In the genomic region with DNA sequence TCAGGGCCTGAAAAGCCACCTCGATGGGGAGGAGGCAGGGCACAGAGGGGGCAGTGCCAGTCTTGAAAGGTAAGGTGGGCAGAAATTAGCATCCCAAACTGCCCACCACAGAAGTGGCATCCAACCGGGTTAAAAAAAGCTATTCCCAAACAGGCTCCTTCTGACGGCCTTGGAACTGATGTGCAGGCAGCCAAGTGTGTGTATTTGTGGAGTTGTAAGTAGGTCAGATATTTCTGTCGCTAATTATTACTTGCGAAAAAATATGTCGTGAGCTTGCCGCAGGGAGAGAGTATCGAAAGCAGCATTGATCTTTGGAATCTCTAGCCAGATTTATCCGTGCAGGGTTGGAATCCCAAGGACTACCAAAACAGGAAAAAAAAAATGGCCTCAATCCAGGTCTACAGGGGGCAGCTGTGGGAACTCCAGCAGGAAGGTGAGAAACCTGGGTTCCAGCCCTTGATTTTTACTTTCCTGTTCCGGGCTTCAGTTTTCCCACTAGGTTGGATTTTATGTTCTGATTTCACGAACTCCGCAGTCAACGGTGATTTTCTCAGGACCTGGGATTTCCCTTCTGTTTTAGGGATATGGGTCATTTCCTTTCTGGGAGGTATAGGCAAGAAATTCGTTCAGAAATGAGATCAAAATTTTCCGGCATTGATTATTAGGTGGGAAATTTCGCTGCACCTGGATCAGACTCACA, we compare ENCODE assay signal across 24 cellular contexts.
"Had no signal": no experiment of that assay in that cellular context is flagged by ENCODE, and none has a peak within 500 bp of the region (broad histone marks: within the 10 kb centered on the region; RNA-seq: fewer than 3 reads in every experiment).

No MANE protein-coding gene starts in this region.

- H3K36me3 ChIP-seq: breast epithelium, Peyer's patch had no signal

- H3K27me3 Mint-ChIP-seq: activated naive CD4-positive, alpha-beta T cell treated with anti-CD3 and anti-CD28 coated beads, Interleukin-2, amount 50 U/mL, for 24 hours had no signal

- H3K4me1 Mint-ChIP-seq: activated B cell treated with CpG ODN at 0.5 μM for 24 hours; activated CD4-positive, alpha-beta T cell treated with anti-CD3 and anti-CD28 coated beads, Interleukin-2, amount 10 ng/mL, durations not matched to agents 24 days and 14 days; activated naive CD4-positive, alpha-beta T cell treated with anti-CD3 and anti-CD28 coated beads, Interleukin-2, amount 50 U/mL, for 24 hours had no signal

- H3K4me3 Mint-ChIP-seq: activated B cell treated with CpG ODN at 0.5 μM for 24 hours; activated CD4-positive, alpha-beta T cell treated with anti-CD3 and anti-CD28 coated beads, Interleukin-2, amount 10 ng/mL, durations not matched to agents 24 days and 14 days; activated naive CD4-positive, alpha-beta T cell treated with anti-CD3 and anti-CD28 coated beads, Interleukin-2, amount 50 U/mL, for 24 hours; activated T-cell treated with anti-CD3 and anti-CD28 coated beads, Interleukin-2, amount 50 U/mL, for 72 hours; T-helper 1 cell treated with Interleukin-12 subunit alpha and Interleukin-12 subunit beta and Interleukin-4 antibody, amounts not matched to agents 30 μg/mL and 1 μg/mL, for 36 hours had no signal

- FAIRE-seq: TTC549 had no signal

- H3K27me3 ChIP-seq: breast epithelium, Peyer's patch had no signal

- H3K9me3 Mint-ChIP-seq: activated B cell treated with CpG ODN at 0.5 μM for 24 hours; activated CD4-positive, alpha-beta T cell treated with anti-CD3 and anti-CD28 coated beads, Interleukin-2, amount 10 ng/mL, durations not matched to agents 24 days and 14 days; activated naive CD4-positive, alpha-beta T cell treated with anti-CD3 and anti-CD28 coated beads, Interleukin-2, amount 50 U/mL, for 24 hours; activated T-cell treated with anti-CD3 and anti-CD28 coated beads, Interleukin-2, amount 50 U/mL, for 72 hours; activated T-helper 2 cell treated with anti-CD3 and anti-CD28 coated beads, Interferon-gamma antibody, Interleukin-2, Interleukin-4, amounts not matched to agents 10 μg/mL and 5 μg/mL and 100 μg/mL, durations not matched to agents 14 hours and 24 hours and 36 hours; T-helper 1 cell treated with Interleukin-12 subunit alpha and Interleukin-12 subunit beta and Interleukin-4 antibody, amounts not matched to agents 30 μg/mL and 1 μg/mL, for 36 hours had no signal

- H3K9me3 ChIP-seq: breast epithelium, Peyer's patch had no signal

- H3K4me1 ChIP-seq: breast epithelium, Peyer's patch had no signal

- DNase-seq: activated B cell treated with CpG ODN at 0.5 μM for 24 hours; activated CD4-positive, alpha-beta T cell treated with anti-CD3 and anti-CD28 coated beads for 1 hour; activated CD4-positive, alpha-beta T cell treated with anti-CD3 and anti-CD28 coated beads, Interleukin-2, amount 10 ng/mL, durations not matched to agents 24 days and 14 days; activated CD4-positive, alpha-beta T cell treated with anti-CD3 and anti-CD28 coated beads, Interleukin-2, amount 50 U/mL, for 48 hours; activated naive CD4-positive, alpha-beta T cell; activated T-cell treated with anti-CD3 and anti-CD28 coated beads, Interleukin-2, amount 50 U/mL, for 72 hours; aorta; central memory CD4-positive, alpha-beta T cell; MM.1S; NCI-H1105; NCI-H1436; NCI-H1694 treated with DMSO at 0.1 percent for 48 hours; NCI-H2029 treated with DMSO at 0.1 percent for 48 hours; NCI-H510A treated with DMSO at 0.1 percent for 48 hours; NCI-H69; SHP77; T-helper 9 cell had no signal

- H3K4me3 ChIP-seq: breast epithelium, Peyer's patch had no signal

- H3K36me3 Mint-ChIP-seq: activated naive CD4-positive, alpha-beta T cell treated with anti-CD3 and anti-CD28 coated beads, Interleukin-2, amount 50 U/mL, for 24 hours had no signal

- ATAC-seq: activated T-cell treated with anti-CD3 and anti-CD28 coated beads, Interleukin-2, amount 50 U/mL, for 72 hours had no signal

- H3K27ac Mint-ChIP-seq: activated B cell treated with CpG ODN at 0.5 μM for 24 hours; activated CD4-positive, alpha-beta T cell treated with anti-CD3 and anti-CD28 coated beads, Interleukin-2, amount 10 ng/mL, durations not matched to agents 24 days and 14 days; activated naive CD4-positive, alpha-beta T cell treated with anti-CD3 and anti-CD28 coated beads, Interleukin-2, amount 50 U/mL, for 24 hours; activated T-cell treated with anti-CD3 and anti-CD28 coated beads, Interleukin-2, amount 50 U/mL, for 72 hours; activated T-helper 2 cell treated with anti-CD3 and anti-CD28 coated beads, Interferon-gamma antibody, Interleukin-2, Interleukin-4, amounts not matched to agents 10 μg/mL and 5 μg/mL and 100 μg/mL, durations not matched to agents 14 hours and 24 hours and 36 hours; T-helper 1 cell treated with Interleukin-12 subunit alpha and Interleukin-12 subunit beta and Interleukin-4 antibody, amounts not matched to agents 30 μg/mL and 1 μg/mL, for 36 hours had no signal

- H3K27ac ChIP-seq: breast epithelium, Peyer's patch, RWPE1 had no signal
